13 cellular contexts compared by ENCODE assay signal in genomic region chr9:35729101-35729500, GRCh38. TPM values are rescaled to one million over a fixed set of nuclear protein-coding genes. Genes with fewer than 3 reads are reported as not detected.
A peak's percentile ranks its signal among the peaks of the same experiment; 100 is the strongest.
DNase-seq lines count a peak whose midpoint lies in the region; ATAC-seq and TF ChIP-seq lines count a peak whose summit lies in the region.
"Had no signal": no experiment of that assay in that cellular context is flagged by ENCODE, and none has a peak within 500 bp of the region (broad histone marks: within the 10 kb centered on the region; RNA-seq: fewer than 3 reads in every experiment).

No MANE protein-coding gene starts in this region.

- no peak overlapping the region for H3K27ac Mint-ChIP-seq in activated T-cell treated with anti-CD3 and anti-CD28 coated beads, Interleukin-2, amount 50 U/mL, for 72 hours
- H3K27ac Mint-ChIP-seq: stimulated activated naive CD8-positive, alpha-beta T cell treated with anti-CD3 and anti-CD28 coated beads, Interleukin-15, Interleukin-2, amounts not matched to agents 100 ng/mL and 50 ng/mL, for 24 hours; T-helper 1 cell treated with Interleukin-12 subunit alpha and Interleukin-12 subunit beta and Interleukin-4 antibody, amounts not matched to agents 30 μg/mL and 1 μg/mL, for 36 hours had no signal

- peak overlapping the region; percentile 84 for H3K4me3 ChIP-seq in DOHH2 (ENCODE audit: low read length)
- H3K4me3 ChIP-seq in PC-3 (ENCODE audit: low read length), result peak overlapping the region; percentile 90
- H3K4me3 ChIP-seq in fibroblast of mammary gland (ENCODE audit: control insufficient read depth, low read depth, low read length), result peak overlapping the region; percentile 98
- H3K4me3 ChIP-seq in rectal smooth muscle tissue (ENCODE audit: low read length), result peak overlapping the region; percentile 66

- H3K4me1 ChIP-seq in DOHH2 (ENCODE audit: control insufficient read depth, low read length), result peaks cover 59% of the 10 kb centered on the region
- peaks cover 50% of the 10 kb centered on the region for H3K4me1 ChIP-seq in PC-3 (ENCODE audit: insufficient read depth, low read length)
- H3K4me1 ChIP-seq in rectal smooth muscle tissue (ENCODE audit: control insufficient read depth, insufficient read depth, low read length), result peaks cover 57% of the 10 kb centered on the region

- H2AFZ ChIP-seq in PC-3 (ENCODE audit: low read length), result no peak overlapping the region

- no peak overlapping the region for H3K9ac ChIP-seq in PC-3 (ENCODE audit: low read length)
- H3K9ac ChIP-seq in rectal smooth muscle tissue (ENCODE audit: low read length), result peak overlapping the region; percentile 33

- ATAC-seq in PC-3 (no peak), GM18909 (IDR thresholded peaks at IDR 0.05; ENCODE audit: poor library complexity, unreplicated experiment) (no peak), GM19452 (IDR thresholded peaks at IDR 0.05; ENCODE audit: unreplicated experiment) (no peak)
- ATAC-seq in activated T-cell treated with anti-CD3 and anti-CD28 coated beads, Interleukin-2, amount 50 U/mL, for 72 hours (replicated peaks in 1 of 2), result no peak

- BruUV-seq in PC-3 (replicated peaks; lab: Mats Ljungman, UMichigan), result no TSS peak

- POLR2A ChIA-PET in PC-3 (lab: Charles Lee; ENCODE audit: unreplicated experiment), result no interaction called here

- no peaks in the 10 kb centered on the region for H3K9me3 Mint-ChIP-seq in activated T-cell treated with anti-CD3 and anti-CD28 coated beads, Interleukin-2, amount 50 U/mL, for 72 hours
- H3K9me3 Mint-ChIP-seq: stimulated activated naive CD8-positive, alpha-beta T cell treated with anti-CD3 and anti-CD28 coated beads, Interleukin-15, Interleukin-2, amounts not matched to agents 100 ng/mL and 50 ng/mL, for 24 hours; T-helper 1 cell treated with Interleukin-12 subunit alpha and Interleukin-12 subunit beta and Interleukin-4 antibody, amounts not matched to agents 30 μg/mL and 1 μg/mL, for 36 hours had no signal

- CTCF ChIA-PET in PC-3 (lab: Charles Lee), result interaction anchor here (0.6 kb wide), 1 partner anchor 68 kb away, joined by 3 read pairs; no protein-coding TSS in a partner anchor

- peaks cover 42% of the 10 kb centered on the region for H3K36me3 ChIP-seq in DOHH2 (ENCODE audit: control insufficient read depth, low read length)
- H3K36me3 ChIP-seq in PC-3 (ENCODE audit: low read depth, low read length), result peaks cover 3% of the 10 kb centered on the region; the same call in 1 of the 2 replicates
- H3K36me3 ChIP-seq in rectal smooth muscle tissue (ENCODE audit: control insufficient read depth, insufficient read depth, low read length), result peaks cover 15% of the 10 kb centered on the region

- no peak for DNase-seq in PC-3
- DNase-seq in fibroblast of mammary gland (ENCODE audit: low read depth), result no peak
- DNase-seq in Ammon's horn (ENCODE audit: low spot score), result no peak
- no peak for DNase-seq in activated T-cell treated with anti-CD3 and anti-CD28 coated beads, Interleukin-2, amount 50 U/mL, for 72 hours
- DNase-seq: activated effector memory CD4-positive, alpha-beta T cell treated with Interleukin-2 at 50 U/mL for 16 hours; NCI-H2029 treated with DMSO at 0.1 percent for 48 hours; posterior cingulate gyrus had no signal

- no peak for TF ChIP-seq CTCF in DOHH2 (IDR thresholded peaks at IDR 0.05; ENCODE audit: low read depth, low read length, poor library complexity, severe bottlenecking)
- no peak for TF ChIP-seq CTCF in PC-3 (conservative IDR thresholded peaks at IDR 0.05; ENCODE audit: low read depth, low read length)
- TF ChIP-seq CTCF in fibroblast of mammary gland (conservative IDR thresholded peaks at IDR 0.05; ENCODE audit: control insufficient read depth, insufficient read depth, low read depth, low read length), result no peak

- H3K27me3 Mint-ChIP-seq in activated T-cell treated with anti-CD3 and anti-CD28 coated beads, Interleukin-2, amount 50 U/mL, for 72 hours (ENCODE audit: low read depth), result no peaks in the 10 kb centered on the region
- H3K27me3 Mint-ChIP-seq: stimulated activated naive CD8-positive, alpha-beta T cell treated with anti-CD3 and anti-CD28 coated beads, Interleukin-15, Interleukin-2, amounts not matched to agents 100 ng/mL and 50 ng/mL, for 24 hours had no signal

- peak overlapping the region; percentile 94 for H3K4me2 ChIP-seq in DOHH2 (ENCODE audit: low read length)
- peak overlapping the region; percentile 90 for H3K4me2 ChIP-seq in PC-3 (ENCODE audit: low read length)

- peaks cover 11 to 15% of the 10 kb centered on the region in 2 donors for H3K36me3 Mint-ChIP-seq in activated T-cell treated with anti-CD3 and anti-CD28 coated beads, Interleukin-2, amount 50 U/mL, for 72 hours (ENCODE audit: insufficient read depth in 2 of 2)

- peak overlapping the region; percentile 72 for H3K27ac ChIP-seq in DOHH2 (ENCODE audit: low read depth, low read length)
- H3K27ac ChIP-seq in PC-3 (ENCODE audit: low read length), result peak overlapping the region; percentile 84
- peak overlapping the region; percentile 94 for H3K27ac ChIP-seq in rectal smooth muscle tissue (ENCODE audit: low read depth, low read length)

- no peaks in the 10 kb centered on the region for H3K9me2 ChIP-seq in DOHH2 (replicated peaks; ENCODE audit: control insufficient read depth, low read length)
- no peaks in the 10 kb centered on the region for H3K9me2 ChIP-seq in PC-3 (replicated peaks; ENCODE audit: low read length)

- no peaks in the 10 kb centered on the region for H3K9me3 ChIP-seq in DOHH2 (ENCODE audit: control insufficient read depth, insufficient read depth, low read length)
- H3K9me3 ChIP-seq in PC-3 (ENCODE audit: low read length), result no peaks in the 10 kb centered on the region

- H3F3A ChIP-seq in DOHH2 (ENCODE audit: control insufficient read depth, insufficient read depth) (peaks cover 19% of the 10 kb centered on the region), PC-3 (ENCODE audit: low read length, unreplicated experiment) (no peaks in the 10 kb centered on the region)

- no peak overlapping the region for H3K4me3 Mint-ChIP-seq in activated T-cell treated with anti-CD3 and anti-CD28 coated beads, Interleukin-2, amount 50 U/mL, for 72 hours
- H3K4me3 Mint-ChIP-seq: stimulated activated naive CD8-positive, alpha-beta T cell treated with anti-CD3 and anti-CD28 coated beads, Interleukin-15, Interleukin-2, amounts not matched to agents 100 ng/mL and 50 ng/mL, for 24 hours; T-helper 1 cell treated with Interleukin-12 subunit alpha and Interleukin-12 subunit beta and Interleukin-4 antibody, amounts not matched to agents 30 μg/mL and 1 μg/mL, for 36 hours had no signal

- H3K79me2 ChIP-seq in DOHH2 (ENCODE audit: control insufficient read depth, low read length) (peaks cover 71% of the 10 kb centered on the region), PC-3 (ENCODE audit: low read length) (peaks cover 64% of the 10 kb centered on the region)

- H3K4me1 Mint-ChIP-seq in activated T-cell treated with anti-CD3 and anti-CD28 coated beads, Interleukin-2, amount 50 U/mL, for 72 hours (ENCODE audit: low read depth), result peaks cover 22% of the 10 kb centered on the region

- H3K27me3 ChIP-seq in DOHH2 (ENCODE audit: control insufficient read depth, low read length) (no peaks in the 10 kb centered on the region), PC-3 (ENCODE audit: low read length) (no peaks in the 10 kb centered on the region), rectal smooth muscle tissue (ENCODE audit: control insufficient read depth, insufficient read depth, low read length) (no peaks in the 10 kb centered on the region)

- H4K20me1 ChIP-seq in DOHH2 (ENCODE audit: control insufficient read depth, insufficient read depth, low read depth, low read length) (peaks cover 28% of the 10 kb centered on the region), PC-3 (ENCODE audit: low read length) (no peaks in the 10 kb centered on the region)

- intact Hi-C loops in PC-3 (cut with micrococcal nuclease), result loop anchor here (2.0 kb wide), 1 partner anchor 70 kb away; the partner anchor contains the start of genes CCDC107 and RMRP

RNA-seq across cellular contexts. Expression of gene TLN1, which starts 2.9 kb away (rescaled TPM):
- total RNA-seq in PC-3 (2014; rRNA removed), result 118 and 153 TPM in 2 replicates
- total RNA-seq in activated T-cell treated with anti-CD3 and anti-CD28 coated beads, Interleukin-2, amount 50 U/mL, for 72 hours, result 100 to 1,000 TPM; 200 to 235 TPM

RNA-seq across cellular contexts. Expression of gene CREB3, which starts 3.4 kb away (rescaled TPM):
- total RNA-seq in PC-3 (2014; rRNA removed), result 34.8 and 47.1 TPM in 2 replicates
- 10 to 100 TPM; 30.7 to 33.1 TPM for total RNA-seq in activated T-cell treated with anti-CD3 and anti-CD28 coated beads, Interleukin-2, amount 50 U/mL, for 72 hours

RNA-seq across cellular contexts. Expression of gene GBA2, which starts 19.9 kb away (rescaled TPM):
- total RNA-seq in PC-3 (2014; rRNA removed), result 60.9 and 81.7 TPM in 2 replicates
- 10 to 100 TPM; 37.7 to 38.4 TPM for total RNA-seq in activated T-cell treated with anti-CD3 and anti-CD28 coated beads, Interleukin-2, amount 50 U/mL, for 72 hours

RNA-seq across cellular contexts. Expression of gene RGP1, which starts 20.0 kb away (rescaled TPM):
- total RNA-seq in PC-3 (2014; rRNA removed), result 13.8 and 14.3 TPM in 2 replicates
- total RNA-seq in activated T-cell treated with anti-CD3 and anti-CD28 coated beads, Interleukin-2, amount 50 U/mL, for 72 hours, result 10 to 100 TPM; 32.5 TPM

RNA-seq across cellular contexts. Expression of gene MSMP, which starts 25.0 kb away (rescaled TPM):
- 145 and 149 TPM in 2 replicates for total RNA-seq in PC-3 (2014; rRNA removed)
- total RNA-seq in activated T-cell treated with anti-CD3 and anti-CD28 coated beads, Interleukin-2, amount 50 U/mL, for 72 hours, result not detected
